In genomic region chr4:102222838-102223237, GRCh38 we compare ENCODE assay signal across 20 cellular contexts.
DNase-seq lines count a peak whose midpoint lies in the region; ATAC-seq, FAIRE-seq and TF ChIP-seq lines count a peak whose summit lies in the region.
"Had no signal": no experiment of that assay in that cellular context is flagged by ENCODE, and none has a peak within 500 bp of the region (broad histone marks: within the 10 kb centered on the region; RNA-seq: fewer than 3 reads in every experiment).

No MANE protein-coding gene starts in this region.

- FAIRE-seq in HepG2 (lab: Jason Lieb, UNC) (no peak), H1 (lab: Jason Lieb, UNC) (no peak)
- FAIRE-seq: D721Med, G401.6, GM12891 had no signal

- no peak overlapping the region for H3K4ac ChIP-seq in IMR-90 (ENCODE audit: low read depth, low read length)
- no peak overlapping the region for H3K4ac ChIP-seq in H1 (replicated peaks; ENCODE audit: insufficient read length, low read depth, low read length)

- H3K14ac ChIP-seq in IMR-90 (replicated peaks; ENCODE audit: low read depth, low read length) (no peak overlapping the region), H1 (ENCODE audit: insufficient read length) (no peak overlapping the region)

- no peak overlapping the region for H3K56ac ChIP-seq in IMR-90 (ENCODE audit: extremely low read depth, insufficient read depth, low read length)
- H3K56ac ChIP-seq in H1 (replicated peaks; ENCODE audit: insufficient read length, low read depth, low read length): no peak overlapping the region

- no peak overlapping the region for H2AK9ac ChIP-seq in IMR-90 (replicated peaks; ENCODE audit: low read depth, low read length, poor library complexity)

- H4K20me1 ChIP-seq in HepG2 (ENCODE audit: insufficient read depth, low read length) (no peaks in the 10 kb centered on the region), IMR-90 (ENCODE audit: insufficient read depth, low read length) (no peaks in the 10 kb centered on the region), H1 (replicated peaks in 1 of 2; ENCODE audit: control insufficient read depth in 1 of 2, insufficient read depth in 2 of 2, low read length in 2 of 2) (no peaks in the 10 kb centered on the region)
- H4K20me1 ChIP-seq: BLaER1 treated with 17β-estradiol and CSF1 and Interleukin-3, amounts not matched to agents 10 nM and 100 nM had no signal

- H4K5ac ChIP-seq in IMR-90 (ENCODE audit: low read depth, low read length) (no peak overlapping the region), H1 (ENCODE audit: insufficient read length, low read depth, low read length) (no peak overlapping the region)

- no peak overlapping the region for H3K4me3 ChIP-seq in HepG2 (replicated peaks in 1 of 3; ENCODE audit: insufficient read depth in 1 of 3, low read depth in 2 of 3, low read length in 3 of 3)
- H3K4me3 ChIP-seq in right lobe of liver: no peak overlapping the region
- no peak overlapping the region for H3K4me3 ChIP-seq in IMR-90 (ENCODE audit: insufficient read depth, low read depth, low read length)
- H3K4me3 ChIP-seq in H1 (ENCODE audit: extremely low read depth in 1 of 4, insufficient read depth in 2 of 4, low read depth in 3 of 4, low read length in 4 of 4): no peak overlapping the region
- no peak overlapping the region for H3K4me3 ChIP-seq in effector memory CD4-positive, alpha-beta T cell (ENCODE audit: insufficient read depth, low read depth, low read length, poor library complexity, severe bottlenecking)
- H3K4me3 ChIP-seq: BLaER1 treated with 17β-estradiol and CSF1 and Interleukin-3, amounts not matched to agents 10 nM and 100 nM had no signal

- no peak for DNase-seq in HepG2 (ENCODE audit: low spot score)
- no peak for DNase-seq in right lobe of liver
- DNase-seq in IMR-90: no peak
- no peak for DNase-seq in H1 (ENCODE audit: low read depth in 1 of 2, low spot score in 2 of 2)
- no peak for DNase-seq in effector memory CD4-positive, alpha-beta T cell
- no peak for DNase-seq in stimulated activated CD8-positive, alpha-beta memory T cell treated with anti-CD3 and anti-CD28 coated beads, Interleukin-4, amount 100 ng/mL, for 48 hours
- DNase-seq: ACHN; AML-193; Caco-2; Calu3; CD4-positive, alpha-beta T cell; CD8-positive, alpha-beta T cell; DMS79 treated with DMSO at 0.1 percent for 48 hours; GF-D8 had no signal

- H3K4me1 ChIP-seq in HepG2 (ENCODE audit: insufficient read depth, low read length): no peaks in the 10 kb centered on the region
- no peaks in the 10 kb centered on the region for H3K4me1 ChIP-seq in right lobe of liver
- no peaks in the 10 kb centered on the region for H3K4me1 ChIP-seq in IMR-90 (ENCODE audit: control insufficient read depth, insufficient read depth, low read length)
- H3K4me1 ChIP-seq in H1 (replicated peaks in 1 of 4; ENCODE audit: control insufficient read depth in 3 of 4, insufficient read depth in 4 of 4, low read length in 3 of 4): peaks cover 0 to 7% (median 5%) of the 10 kb centered on the region in 4 experiments; a peak in 4 of 7 replicates
- no peaks in the 10 kb centered on the region for H3K4me1 ChIP-seq in effector memory CD4-positive, alpha-beta T cell (ENCODE audit: control insufficient read depth, insufficient read depth, low read length, poor library complexity, severe bottlenecking)
- H3K4me1 ChIP-seq: BLaER1 treated with 17β-estradiol and CSF1 and Interleukin-3, amounts not matched to agents 10 nM and 100 nM; Caco-2 had no signal

- TF ChIP-seq POLR2A in HepG2 (IDR thresholded peaks at IDR 0.05; ENCODE audit: insufficient read depth in 1 of 2, low read depth in 2 of 2, low read length in 2 of 2) (no peak), right lobe of liver (IDR thresholded peaks at IDR 0.05) (no peak), IMR-90 (IDR thresholded peaks at IDR 0.05; ENCODE audit: low read depth, low read length) (no peak), H1 (IDR thresholded peaks at IDR 0.05; ENCODE audit: control extremely low read depth in 1 of 2, low read depth in 2 of 2, low read length in 2 of 2) (no peak)

- dilution Hi-C loops in IMR-90 (cut with HindIII; ENCODE audit: low sequenced_read_pairs, unreplicated experiment): no loop called here

- H3K9ac ChIP-seq in HepG2 (ENCODE audit: insufficient read depth, low read depth, low read length): no peak overlapping the region
- no peak overlapping the region for H3K9ac ChIP-seq in IMR-90 (ENCODE audit: low read depth, low read length)
- H3K9ac ChIP-seq in H1 (replicated peaks in 1 of 4; ENCODE audit: extremely low read depth in 1 of 4, low read depth in 3 of 4, low read length in 3 of 4): no peak overlapping the region
- H3K9ac ChIP-seq: BLaER1 treated with 17β-estradiol and CSF1 and Interleukin-3, amounts not matched to agents 10 nM and 100 nM had no signal

- CTCF ChIA-PET in HepG2 (lab: Yijun Ruan, JAX; ENCODE audit: low intra/inter-chr PET ratio, low total read pairs): no interaction called here
- CTCF ChIA-PET in IMR-90 (lab: Yijun Ruan, JAX): no interaction called here
- CTCF ChIA-PET in H1 (lab: Charles Lee; ENCODE audit: partially characterized antibody): no interaction called here

- H2AFZ ChIP-seq in HepG2 (ENCODE audit: low read length) (no peak overlapping the region), IMR-90 (replicated peaks; ENCODE audit: low read length, poor library complexity) (no peak overlapping the region), H1 (ENCODE audit: low read length) (no peak overlapping the region)

- H2BK5ac ChIP-seq in IMR-90 (ENCODE audit: low read depth, low read length, poor library complexity, severe bottlenecking): no peak overlapping the region
- H2BK5ac ChIP-seq in H1 (ENCODE audit: low read depth, low read length): 0 out of 2 replicates have a peak overlapping the region, but pooled peaks have one; percentile 12

- intact Hi-C loops in HepG2 (cut with micrococcal nuclease; ENCODE audit: unreplicated experiment): no loop called here
- intact Hi-C loops in right lobe of liver (cut with DNase I): no loop called here
- intact Hi-C loops in IMR-90 (cut with micrococcal nuclease): no loop called here

- H3K79me2 ChIP-seq in HepG2 (ENCODE audit: insufficient read depth, low read length) (no peaks in the 10 kb centered on the region), H1 (ENCODE audit: control insufficient read depth in 1 of 2, insufficient read depth in 2 of 2, low read length in 2 of 2) (no peaks in the 10 kb centered on the region)

- ATAC-seq in HepG2 (no peak), right lobe of liver (no peak), IMR-90 (ENCODE audit: low read depth) (no peak)
- ATAC-seq: CD8-positive, alpha-beta T cell had no signal

- no peak overlapping the region for H2BK12ac ChIP-seq in H1 (ENCODE audit: low read depth, low read length)

- POLR2A ChIA-PET in HepG2 (lab: Yijun Ruan, JAX): no interaction called here
- POLR2A ChIA-PET in IMR-90 (lab: Charles Lee; ENCODE audit: unreplicated experiment): no interaction called here
- POLR2A ChIA-PET in H1 (lab: Charles Lee; ENCODE audit: partially characterized antibody): no interaction called here

- no peaks in the 10 kb centered on the region for H3K23me2 ChIP-seq in H1 (ENCODE audit: low read depth, low read length)

- H2BK15ac ChIP-seq in IMR-90 (ENCODE audit: low read depth, low read length): no peak overlapping the region
- no peak overlapping the region for H2BK15ac ChIP-seq in H1 (ENCODE audit: low read length)

- no peak overlapping the region for H2BK20ac ChIP-seq in IMR-90 (ENCODE audit: low read depth, low read length)
- no peak overlapping the region for H2BK20ac ChIP-seq in H1 (ENCODE audit: low read length)

- H3K23ac ChIP-seq in IMR-90 (ENCODE audit: low read depth, low read length) (no peak overlapping the region), H1 (ENCODE audit: insufficient read length) (no peak overlapping the region)

- H3K9me1 ChIP-seq in IMR-90 (ENCODE audit: insufficient read depth, low read length): no peaks in the 10 kb centered on the region

- H2AK5ac ChIP-seq in IMR-90 (ENCODE audit: low read depth, low read length) (no peak overlapping the region), H1 (ENCODE audit: low read depth, low read length) (no peak overlapping the region)

- no peaks in the 10 kb centered on the region; a peak in 1 of 5 replicates for H3K27me3 ChIP-seq in HepG2 (ENCODE audit: control insufficient read depth in 1 of 2, insufficient read depth in 2 of 2, low read length in 2 of 2)
- no peaks in the 10 kb centered on the region for H3K27me3 ChIP-seq in right lobe of liver
- no peaks in the 10 kb centered on the region for H3K27me3 ChIP-seq in IMR-90 (ENCODE audit: control insufficient read depth, insufficient read depth, low read length)
- H3K27me3 ChIP-seq in H1 (replicated peaks in 1 of 4; ENCODE audit: control insufficient read depth in 3 of 4, extremely low read depth in 1 of 4, insufficient read depth in 3 of 4, low read length in 3 of 4): no peaks in the 10 kb centered on the region
- no peaks in the 10 kb centered on the region for H3K27me3 ChIP-seq in effector memory CD4-positive, alpha-beta T cell (replicated peaks; ENCODE audit: control insufficient read depth, insufficient read depth, low read length, poor library complexity, severe bottlenecking)
- H3K27me3 ChIP-seq: BLaER1 treated with 17β-estradiol and CSF1 and Interleukin-3, amounts not matched to agents 10 nM and 100 nM had no signal

- TF ChIP-seq CTCF in HepG2 (CRISPR knock-in tag; IDR thresholded peaks at IDR 0.05) (no peak), right lobe of liver (IDR thresholded peaks at IDR 0.05) (no peak), IMR-90 (conservative IDR thresholded peaks at IDR 0.05; ENCODE audit: low read depth, low read length) (no peak), H1 (IDR thresholded peaks at IDR 0.05; ENCODE audit: control extremely low read depth in 1 of 3, insufficient read depth in 1 of 3, low read depth in 1 of 3, low read length in 3 of 3) (no peak)

- no peaks in the 10 kb centered on the region for H3K79me1 ChIP-seq in IMR-90 (ENCODE audit: low read depth in 1 of 2, low read length in 2 of 2)
- H3K79me1 ChIP-seq in H1 (ENCODE audit: low read depth, low read length): no peaks in the 10 kb centered on the region

- TF ChIP-seq RAD21 in HepG2 (CRISPR knock-in tag; IDR thresholded peaks at IDR 0.05) (no peak), IMR-90 (IDR thresholded peaks at IDR 0.05; ENCODE audit: low read length) (no peak), H1 (IDR thresholded peaks at IDR 0.05 in 1 of 2, conservative IDR thresholded peaks at IDR 0.05 in 1 of 2; ENCODE audit: low read depth in 2 of 2, low read length in 2 of 2) (no peak)

- no peak overlapping the region for H2BK120ac ChIP-seq in IMR-90 (ENCODE audit: low read depth, low read length)
- H2BK120ac ChIP-seq in H1 (replicated peaks; ENCODE audit: low read depth, low read length): no peak overlapping the region

- H4K91ac ChIP-seq in IMR-90 (ENCODE audit: insufficient read depth, low read depth, low read length) (no peak overlapping the region), H1 (replicated peaks; ENCODE audit: insufficient read length, low read length) (no peak overlapping the region)

- in situ Hi-C loops in HepG2 (cut with HindIII; ENCODE audit: extremely low pct_ligation_motif_present, low pct_unique_long_range_greater_than_20kb): no loop called here
- in situ Hi-C loops in IMR-90 (cut with MboI; ENCODE audit: low sequenced_read_pairs): no loop called here

- H3K36me3 ChIP-seq in HepG2 (replicated peaks in 1 of 2; ENCODE audit: control insufficient read depth in 1 of 2, insufficient read depth in 2 of 2, low read length in 2 of 2) (no peaks in the 10 kb centered on the region), right lobe of liver (no peaks in the 10 kb centered on the region), IMR-90 (ENCODE audit: control insufficient read depth, insufficient read depth, low read length) (no peaks in the 10 kb centered on the region), H1 (ENCODE audit: control insufficient read depth in 2 of 4, insufficient read depth in 4 of 4, low read length in 3 of 4) (no peaks in the 10 kb centered on the region)
- H3K36me3 ChIP-seq in effector memory CD4-positive, alpha-beta T cell (ENCODE audit: control insufficient read depth, insufficient read depth, low read length): no peaks in the 10 kb centered on the region
- H3K36me3 ChIP-seq: BLaER1 treated with 17β-estradiol and CSF1 and Interleukin-3, amounts not matched to agents 10 nM and 100 nM had no signal

- no peak overlapping the region for H4K8ac ChIP-seq in IMR-90 (ENCODE audit: low read depth in 2 of 2, low read length in 2 of 2)
- H4K8ac ChIP-seq in H1 (ENCODE audit: extremely low read depth, insufficient read depth, low read length): no peak overlapping the region

- H3K27ac ChIP-seq in HepG2 (ENCODE audit: extremely low read length, insufficient read depth, low read length) (no peak overlapping the region), right lobe of liver (no peak overlapping the region), IMR-90 (ENCODE audit: insufficient read depth, low read length) (no peak overlapping the region), H1 (ENCODE audit: low read depth, low read length) (no peak overlapping the region)
- no peak overlapping the region for H3K27ac ChIP-seq in effector memory CD4-positive, alpha-beta T cell (ENCODE audit: insufficient read depth, low read length, poor library complexity, severe bottlenecking)
- H3K27ac ChIP-seq: 22Rv1; BLaER1 treated with 17β-estradiol and CSF1 and Interleukin-3, amounts not matched to agents 10 nM and 100 nM; C4-2B had no signal

- H3K4me2 ChIP-seq in HepG2 (ENCODE audit: low read depth, low read length) (no peak overlapping the region), IMR-90 (ENCODE audit: low read depth, low read length) (no peak overlapping the region), H1 (ENCODE audit: insufficient read depth in 1 of 2, low read depth in 2 of 2, low read length in 2 of 2) (no peak overlapping the region)
- H3K4me2 ChIP-seq: BLaER1 treated with 17β-estradiol and CSF1 and Interleukin-3, amounts not matched to agents 10 nM and 100 nM had no signal

- no TSS peak for BruUV-seq in HepG2 (replicated peaks; lab: Mats Ljungman, UMichigan)
- no TSS peak for BruUV-seq in IMR-90 (replicated peaks; lab: Mats Ljungman, UMichigan)

- no peaks in the 10 kb centered on the region for H3K9me3 ChIP-seq in HepG2 (ENCODE audit: low read length)
- no peaks in the 10 kb centered on the region for H3K9me3 ChIP-seq in right lobe of liver
- H3K9me3 ChIP-seq in IMR-90 (ENCODE audit: control insufficient read depth, insufficient read depth, low read length): 0 out of 2 replicates have a peak, but pooled peaks cover 2% of the 10 kb centered on the region
- H3K9me3 ChIP-seq in H1 (ENCODE audit: insufficient read depth in 2 of 2, low read depth in 1 of 2, low read length in 1 of 2): peaks cover 0 to 2% of the 10 kb centered on the region in 2 experiments; a peak in 1 of 4 replicates
- H3K9me3 ChIP-seq in effector memory CD4-positive, alpha-beta T cell (ENCODE audit: control insufficient read depth, low read length): no peaks in the 10 kb centered on the region
- H3K9me3 ChIP-seq: Caco-2 had no signal

- TF ChIP-seq EP300 in HepG2 (IDR thresholded peaks at IDR 0.05; ENCODE audit: low read depth in 2 of 2, low read length in 2 of 2) (no peak), HepG2 (CRISPR knock-in tag; IDR thresholded peaks at IDR 0.05; ENCODE audit: borderline replicate concordance) (no peak), H1 (IDR thresholded peaks at IDR 0.05; ENCODE audit: borderline replicate concordance in 1 of 2, low read depth in 2 of 2, low read length in 2 of 2) (no peak)

- H3K18ac ChIP-seq in IMR-90 (ENCODE audit: low read depth, low read length): no peak overlapping the region
- no peak overlapping the region for H3K18ac ChIP-seq in H1 (ENCODE audit: extremely low read depth, low read length)

Comparison
In these comparisons a context has a peak if more than half of its experiments do, and no peak if none do; other contexts are left out.
1. Of the 41 proteins assayed by ChIP-seq in both HepG2 and H1: peak only in HepG2: none; only in H1: none; in both: MAFK; in neither: 40.